ENCODE assay signal across 27 cellular contexts in genomic region chr17:78042542-78042941, GRCh38.
DNase-seq lines count a peak whose midpoint lies in the region; ATAC-seq, FAIRE-seq and TF ChIP-seq lines count a peak whose summit lies in the region.
"Had no signal": no experiment of that assay in that cellular context is flagged by ENCODE, and none has a peak within 500 bp of the region (broad histone marks: within the 10 kb centered on the region; RNA-seq: fewer than 3 reads in every experiment).

No MANE protein-coding gene starts in this region.

- TF ChIP-seq RAD21 in HepG2 (CRISPR knock-in tag; IDR thresholded peaks at IDR 0.05) = no peak

- H3K27ac ChIP-seq in HepG2 (ENCODE audit: extremely low read length, insufficient read depth, low read length) (no peak overlapping the region), right lobe of liver (no peak overlapping the region), angular gyrus (ENCODE audit: low read depth, low read length) (peak overlapping the region; percentile 99), vagina (no peak overlapping the region)
- no peak overlapping the region for H3K27ac ChIP-seq in naive thymus-derived CD4-positive, alpha-beta T cell (ENCODE audit: low read depth, low read length)
- H3K27ac ChIP-seq: pancreas, PC-9 had no signal

- TF ChIP-seq POLR2A in HepG2 (IDR thresholded peaks at IDR 0.05; ENCODE audit: insufficient read depth in 1 of 2, low read depth in 2 of 2, low read length in 2 of 2) (no peak), right lobe of liver (IDR thresholded peaks at IDR 0.05) (no peak), vagina (IDR thresholded peaks at IDR 0.05) (no peak)

- H3K36me3 ChIP-seq in HepG2 (replicated peaks in 1 of 2; ENCODE audit: control insufficient read depth in 1 of 2, insufficient read depth in 2 of 2, low read length in 2 of 2) (peaks cover 6 to 23% of the 10 kb centered on the region in 2 experiments), right lobe of liver (peaks cover 0 to 3% (median 0%) of the 10 kb centered on the region in 4 donors), vagina (no peaks in the 10 kb centered on the region)
- peaks cover 0 to 16% (median 4%) of the 10 kb centered on the region in 3 experiments for H3K36me3 ChIP-seq in naive thymus-derived CD4-positive, alpha-beta T cell (ENCODE audit: control insufficient read depth in 2 of 3, insufficient read depth in 3 of 3, low read length in 3 of 3)
- H3K36me3 ChIP-seq: pancreas had no signal

- BruUV-seq in HepG2 (replicated peaks; lab: Mats Ljungman, UMichigan) = no TSS peak

- peaks cover 7 to 39% (median 29%) of the 10 kb centered on the region in 5 donors for H3K36me3 Mint-ChIP-seq in naive thymus-derived CD4-positive, alpha-beta T cell

- no peaks in the 10 kb centered on the region for H3K27me3 Mint-ChIP-seq in naive thymus-derived CD4-positive, alpha-beta T cell
- H3K27me3 Mint-ChIP-seq: central memory CD8-positive, alpha-beta T cell had no signal

- TF ChIP-seq CTCF in HepG2 (CRISPR knock-in tag; IDR thresholded peaks at IDR 0.05) = no peak
- no peak for TF ChIP-seq CTCF in right lobe of liver (IDR thresholded peaks at IDR 0.05)
- no peak for TF ChIP-seq CTCF in vagina (IDR thresholded peaks at IDR 0.05)

- H3K4me2 ChIP-seq in HepG2 (ENCODE audit: low read depth, low read length) = no peak overlapping the region
- H3K4me2 ChIP-seq: PC-9 had no signal

- TF ChIP-seq EP300 in HepG2 (IDR thresholded peaks at IDR 0.05; ENCODE audit: low read depth in 2 of 2, low read length in 2 of 2) (no peak), HepG2 (CRISPR knock-in tag; IDR thresholded peaks at IDR 0.05; ENCODE audit: borderline replicate concordance) (no peak)

- POLR2A ChIA-PET in HepG2 (lab: Yijun Ruan, JAX) = no interaction called here
- POLR2A ChIA-PET in naive thymus-derived CD4-positive, alpha-beta T cell (lab: Charles Lee) = interaction anchor here (0.8 kb wide), 1 partner anchor 9 kb away, joined by 3 read pairs; no protein-coding TSS in a partner anchor

- no peak for ATAC-seq in HepG2
- no peak for ATAC-seq in right lobe of liver
- no peak for ATAC-seq in naive thymus-derived CD4-positive, alpha-beta T cell
- no peak for ATAC-seq in GM21825 (IDR thresholded peaks at IDR 0.05; ENCODE audit: unreplicated experiment)
- ATAC-seq: pancreas, Right ventricle myocardium inferior had no signal

- H3K9me3 Mint-ChIP-seq in naive thymus-derived CD4-positive, alpha-beta T cell = peaks cover 0 to 4% (median 0%) of the 10 kb centered on the region in 11 donors
- H3K9me3 Mint-ChIP-seq: activated naive CD4-positive, alpha-beta T cell treated with anti-CD3 and anti-CD28 coated beads for 36 hours; central memory CD8-positive, alpha-beta T cell had no signal

- CTCF ChIA-PET in HepG2 (lab: Yijun Ruan, JAX; ENCODE audit: low intra/inter-chr PET ratio, low total read pairs) = no interaction called here
- CTCF ChIA-PET in naive thymus-derived CD4-positive, alpha-beta T cell (lab: Charles Lee) = interaction anchor here (1.4 kb wide), 1 partner anchor 29 kb away, joined by 3 read pairs; no protein-coding TSS in a partner anchor

- no peak for DNase-seq in HepG2 (ENCODE audit: low spot score)
- DNase-seq in right lobe of liver = no peak
- DNase-seq in naive thymus-derived CD4-positive, alpha-beta T cell = no peak
- DNase-seq in vagina (ENCODE audit: extremely low spot score in 2 of 2) = no peak
- no peak for DNase-seq in pons (ENCODE audit: low spot score)
- DNase-seq in activated CD8-positive, alpha-beta memory T cell treated with anti-CD3 and anti-CD28 coated beads, Interleukin-2, amount 50 U/mL, for 48 hours = no peak
- DNase-seq: activated CD4-positive, CD25-positive, alpha-beta regulatory T cell; activated naive CD4-positive, alpha-beta T cell treated with anti-CD3 and anti-CD28 coated beads for 36 hours; anterior cingulate cortex; BE2C; COR-L47; NCI-H1092; NCI-H187 treated with DMSO at 0.1 percent for 48 hours; NCI-H524; pancreas; PC-9; sigmoid colon; stimulated activated naive CD4-positive, alpha-beta T cell; T1000; tibial artery had no signal

- WGBS in HepG2 (ENCODE audit: low lambda C conversion rate) = 90% methylated on average over 5 of the region's 5 CpGs
- 100% methylated on average over 3 of the region's 5 CpGs for WGBS in right lobe of liver (ENCODE audit: insufficient coverage, low coverage, low lambda C conversion rate, missing lambda C conversion rate)

- no peak overlapping the region for H3K9ac ChIP-seq in HepG2 (ENCODE audit: insufficient read depth, low read depth, low read length)

- H3K9me3 ChIP-seq in HepG2 (ENCODE audit: low read length) = no peaks in the 10 kb centered on the region
- no peaks in the 10 kb centered on the region for H3K9me3 ChIP-seq in right lobe of liver
- H3K9me3 ChIP-seq in naive thymus-derived CD4-positive, alpha-beta T cell (ENCODE audit: control insufficient read depth in 2 of 3, low read length in 3 of 3) = no peaks in the 10 kb centered on the region
- H3K9me3 ChIP-seq in vagina = no peaks in the 10 kb centered on the region
- H3K9me3 ChIP-seq: BE2C, pancreas, sigmoid colon, tibial artery had no signal

- FAIRE-seq in HepG2 (lab: Jason Lieb, UNC) = no peak
- FAIRE-seq: G401.6, GM19239, pancreas had no signal

- in situ Hi-C loops in HepG2 (cut with HindIII; ENCODE audit: extremely low pct_ligation_motif_present, low pct_unique_long_range_greater_than_20kb) = no loop called here

- no peak overlapping the region for H2AFZ ChIP-seq in HepG2 (ENCODE audit: low read length)
- H2AFZ ChIP-seq: PC-9 had no signal

- H3K4me1 Mint-ChIP-seq in naive thymus-derived CD4-positive, alpha-beta T cell = peaks cover 0 to 85% (median 60%) of the 10 kb centered on the region in 7 donors
- H3K4me1 Mint-ChIP-seq: neural crest cell had no signal

- intact Hi-C loops in HepG2 (cut with micrococcal nuclease; ENCODE audit: unreplicated experiment) (no loop called here), right lobe of liver (cut with DNase I) (no loop called here), vagina (cut with DNase I) (no loop called here)
- intact Hi-C loops in naive thymus-derived CD4-positive, alpha-beta T cell (cut with micrococcal nuclease) = no loop called here

- no peaks in the 10 kb centered on the region for H3K79me2 ChIP-seq in HepG2 (ENCODE audit: insufficient read depth, low read length)

- peak overlapping the region in 7 of 9 donors; percentile 6 to 65 (median 33) for H3K27ac Mint-ChIP-seq in naive thymus-derived CD4-positive, alpha-beta T cell
- H3K27ac Mint-ChIP-seq: activated naive CD4-positive, alpha-beta T cell treated with anti-CD3 and anti-CD28 coated beads for 36 hours had no signal

- H3K4me3 Mint-ChIP-seq in naive thymus-derived CD4-positive, alpha-beta T cell = peak overlapping the region in 4 of 10 donors; percentile 10 to 73 (median 25)
- H3K4me3 Mint-ChIP-seq: activated naive CD4-positive, alpha-beta T cell treated with anti-CD3 and anti-CD28 coated beads for 36 hours; central memory CD8-positive, alpha-beta T cell; neural crest cell had no signal

- H3K4me1 ChIP-seq in HepG2 (ENCODE audit: insufficient read depth, low read length) (no peaks in the 10 kb centered on the region), right lobe of liver (no peaks in the 10 kb centered on the region), vagina (peaks cover 28% of the 10 kb centered on the region)
- H3K4me1 ChIP-seq in naive thymus-derived CD4-positive, alpha-beta T cell (ENCODE audit: control insufficient read depth in 2 of 2, insufficient read depth in 2 of 2, low read length in 2 of 2) = no peaks in the 10 kb centered on the region

- H3K4me3 ChIP-seq in HepG2 (replicated peaks in 1 of 3; ENCODE audit: insufficient read depth in 1 of 3, low read depth in 2 of 3, low read length in 3 of 3) = no peak overlapping the region
- no peak overlapping the region for H3K4me3 ChIP-seq in right lobe of liver
- H3K4me3 ChIP-seq in naive thymus-derived CD4-positive, alpha-beta T cell (ENCODE audit: low read length) = no peak overlapping the region
- no peak overlapping the region for H3K4me3 ChIP-seq in vagina
- H3K4me3 ChIP-seq: pancreas, PC-9, sigmoid colon had no signal

- no peaks in the 10 kb centered on the region for H4K20me1 ChIP-seq in HepG2 (ENCODE audit: insufficient read depth, low read length)

- H3K27me3 ChIP-seq in HepG2 (ENCODE audit: control insufficient read depth in 1 of 2, insufficient read depth in 2 of 2, low read length in 2 of 2) (no peaks in the 10 kb centered on the region), right lobe of liver (no peaks in the 10 kb centered on the region), vagina (no peaks in the 10 kb centered on the region)
- no peaks in the 10 kb centered on the region for H3K27me3 ChIP-seq in naive thymus-derived CD4-positive, alpha-beta T cell (ENCODE audit: control insufficient read depth in 2 of 2, insufficient read depth in 2 of 2, low read length in 2 of 2)
- H3K27me3 ChIP-seq: BE2C, pancreas, sigmoid colon, tibial artery had no signal

TF ChIP-seq in HepG2, 621 proteins besides CTCF, POLR2A, EP300 and RAD21:
- TF ChIP-seq DNMT1 (CRISPR knock-in tag; IDR thresholded peaks at IDR 0.05) (no peak), CREB1 (IDR thresholded peaks at IDR 0.05) (peak; percentile 88), CREB1 (CRISPR knock-in tag; IDR thresholded peaks at IDR 0.05) (no peak), ZMYM2 (CRISPR knock-in tag; IDR thresholded peaks at IDR 0.05) (no peak), JUNB (CRISPR knock-in tag; IDR thresholded peaks at IDR 0.05; ENCODE audit: borderline replicate concordance) (0 out of 2 replicates have a peak, but pooled peaks have one; percentile 39)
